2 cellular contexts compared by ENCODE assay signal in genomic region chr15:67799801-67800205, GRCh38.
TF ChIP-seq lines count a peak whose summit lies in the region.

No MANE protein-coding gene starts in this region.

TF ChIP-seq in HEK293, 187 proteins besides CTCF, POLR2A, EP300 and RAD21:
- TF ChIP-seq ZNF398 (tag by site-specific recombination; IDR thresholded peaks at IDR 0.05) (peak; percentile 83), ZNF692 (tag by site-specific recombination; IDR thresholded peaks at IDR 0.05) (0 out of 2 replicates have a peak, but pooled peaks have one; percentile 4), ZIC2 (tag by site-specific recombination; IDR thresholded peaks at IDR 0.05) (peak; percentile 96), EGR2 (tag by site-specific recombination; IDR thresholded peaks at IDR 0.05; ENCODE audit: low read depth) (0 out of 2 replicates have a peak, but pooled peaks have one; percentile 9), SALL2 (tag by site-specific recombination; IDR thresholded peaks at IDR 0.05; ENCODE audit: borderline replicate concordance) (no peak), GLIS1 (tag by site-specific recombination; IDR thresholded peaks at IDR 0.05) (peak; percentile 73), SP3 (tag by site-specific recombination; IDR thresholded peaks at IDR 0.05) (no peak), KLF1 (tag by site-specific recombination; IDR thresholded peaks at IDR 0.05) (peak; percentile 24; the same call in 1 of the 2 replicates)

TF ChIP-seq in K562, 482 proteins besides CTCF, POLR2A, EP300 and RAD21 (continues in another document):
- TF ChIP-seq JUND (IDR thresholded peaks at IDR 0.05; ENCODE audit: borderline replicate concordance, low read depth, low read length) (peak; percentile 28; the same call in 1 of the 2 replicates), JUND (tag; IDR thresholded peaks at IDR 0.05; ENCODE audit: borderline replicate concordance, low read depth, low read length) (no peak), DPF2 (IDR thresholded peaks at IDR 0.05) (peak; percentile 59), KDM1A (IDR thresholded peaks at IDR 0.05) (peak; percentile 92 to 94), ZBTB7A (IDR thresholded peaks at IDR 0.05; ENCODE audit: borderline replicate concordance, control insufficient read depth, low read depth, low read length) (0 out of 2 replicates have a peak, but pooled peaks have one; percentile 40), SOX6 (IDR thresholded peaks at IDR 0.05) (peak; percentile 88), BRD4 (IDR thresholded peaks at IDR 0.05) (no peak), GABPB1 (CRISPR knock-in tag; IDR thresholded peaks at IDR 0.05) (no peak), FOXP1 (CRISPR knock-in tag; IDR thresholded peaks at IDR 0.05) (no peak), ETS2 (tag; IDR thresholded peaks at IDR 0.05; ENCODE audit: borderline replicate concordance, poor library complexity, severe bottlenecking) (no peak), ZFP1 (CRISPR knock-in tag; IDR thresholded peaks at IDR 0.05) (no peak), SAP30 (IDR thresholded peaks at IDR 0.05; ENCODE audit: borderline replicate concordance, insufficient read depth, low read depth, low read length, poor library complexity, severe bottlenecking) (no peak), STAT5A (IDR thresholded peaks at IDR 0.05; ENCODE audit: borderline replicate concordance, low read length) (no peak), ID3 (CRISPR knock-in tag; IDR thresholded peaks at IDR 0.05) (no peak), ID3 (tag; IDR thresholded peaks at IDR 0.05) (no peak), MTA3 (IDR thresholded peaks at IDR 0.05; ENCODE audit: borderline replicate concordance) (0 out of 2 replicates have a peak, but pooled peaks have one; percentile 56), CREB5 (CRISPR knock-in tag; IDR thresholded peaks at IDR 0.05) (no peak), GATAD2B (IDR thresholded peaks at IDR 0.05; ENCODE audit: borderline replicate concordance) (peak; percentile 34; the same call in 1 of the 2 replicates), NFIC (IDR thresholded peaks at IDR 0.05) (peak; percentile 22; the same call in 1 of the 2 replicates), GATA2 (CRISPR knock-in tag; IDR thresholded peaks at IDR 0.05) (no peak), VEZF1 (CRISPR knock-in tag; IDR thresholded peaks at IDR 0.05) (peak; percentile 83), NCOR1 (IDR thresholded peaks at IDR 0.05) (peak; percentile 57), SREBF1 (IDR thresholded peaks at IDR 0.05; ENCODE audit: borderline replicate concordance, low read depth, low read length) (no peak), TARDBP (IDR thresholded peaks at IDR 0.05) (no peak), IRF2 (CRISPR knock-in tag; IDR thresholded peaks at IDR 0.05) (no peak), TEAD4 (IDR thresholded peaks at IDR 0.05; ENCODE audit: low read length) (peak; percentile 59; the same call in 1 of the 2 replicates), TEAD4 (CRISPR knock-in tag; IDR thresholded peaks at IDR 0.05; ENCODE audit: borderline replicate concordance) (no peak), HMG20A (CRISPR knock-in tag; conservative IDR thresholded peaks at IDR 0.05) (peak; percentile 80; the same call in 1 of the 2 replicates), DACH1 (IDR thresholded peaks at IDR 0.05; ENCODE audit: partially characterized antibody) (peak; percentile 65), ATF6 (CRISPR knock-in tag; IDR thresholded peaks at IDR 0.05) (no peak), MECOM (CRISPR knock-in tag; IDR thresholded peaks at IDR 0.05) (peak; percentile 84), NR2F6 (CRISPR knock-in tag; IDR thresholded peaks at IDR 0.05) (no peak), HES1 (IDR thresholded peaks at IDR 0.05; ENCODE audit: low read depth) (peak; percentile 67), POLR3G (IDR thresholded peaks at IDR 0.05; ENCODE audit: extremely low read depth, insufficient read length, insufficient replicate concordance) (no peak), NFE2 (IDR thresholded peaks at IDR 0.05; ENCODE audit: low read depth) (peak; percentile 95), CHD7 (IDR thresholded peaks at IDR 0.05; ENCODE audit: low read depth, low read length) (no peak), ZNF280B (CRISPR knock-in tag; IDR thresholded peaks at IDR 0.05) (no peak), KLF16 (IDR thresholded peaks at IDR 0.05) (peak; percentile 61; the same call in 1 of the 2 replicates), TBL1XR1 (IDR thresholded peaks at IDR 0.05; ENCODE audit: low read length in 2 of 2) (peak in 1 of 2 experiments; percentile 62; a peak in 2 of 4 replicates), MAFG (tag; conservative IDR thresholded peaks at IDR 0.05) (peak; percentile 82), SRSF7 (optimal IDR thresholded peaks at IDR 0.05; ENCODE audit: low read depth, low read length) (no peak), C11orf30 (IDR thresholded peaks at IDR 0.05; ENCODE audit: low read depth) (peak; percentile 73), HMGN3 (IDR thresholded peaks at IDR 0.05; ENCODE audit: borderline replicate concordance, extremely low read depth, insufficient read length, low read depth, low read length) (peak; percentile 40), RFX1 (IDR thresholded peaks at IDR 0.05) (no peak), CBFA2T3 (IDR thresholded peaks at IDR 0.05) (peak; percentile 82)
